ENCODE assay signal across 1 cellular context in the genomic region with DNA sequence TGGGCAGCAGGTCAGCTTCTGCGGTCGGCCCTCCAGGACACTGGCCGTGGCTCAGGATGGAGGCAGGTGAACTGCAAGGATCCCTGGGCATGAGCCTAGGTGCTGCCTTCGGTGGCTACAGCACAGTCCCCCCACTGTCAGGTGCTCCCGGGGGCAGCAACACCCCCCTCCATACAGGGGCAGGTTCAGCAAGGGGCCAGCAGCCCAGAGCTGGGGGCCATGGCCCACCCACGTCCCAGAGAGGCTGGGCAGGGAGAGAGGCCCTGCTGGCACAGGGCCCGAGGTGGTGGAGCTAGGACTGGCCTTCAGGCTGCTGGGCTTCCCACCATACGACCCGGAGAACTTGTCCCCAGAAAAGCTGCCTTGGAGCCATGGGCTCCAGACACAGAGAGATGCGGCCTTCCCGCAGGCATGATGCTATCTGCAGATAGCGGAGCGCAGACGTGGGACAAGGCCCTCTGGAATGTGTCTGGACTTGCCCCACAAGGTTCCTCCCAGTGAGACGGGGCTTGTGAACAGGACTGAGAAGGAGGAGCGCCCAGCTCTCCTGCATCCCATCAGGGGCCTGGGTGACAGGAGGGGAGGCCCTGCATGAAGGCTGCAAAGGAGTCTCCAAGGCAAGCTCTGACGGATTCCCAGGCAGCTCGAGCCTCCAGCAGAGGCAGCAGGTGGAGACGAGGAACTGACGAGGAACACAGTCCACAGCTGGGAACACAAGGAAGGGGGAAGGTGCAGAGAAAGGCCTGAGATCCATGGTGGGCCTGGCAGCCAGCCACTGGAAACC.
TF ChIP-seq lines count a peak whose summit lies in the region.

No MANE protein-coding gene starts in this region.

TF ChIP-seq in WTC11, 78 proteins besides CTCF, POLR2A, EP300 and RAD21 (continued from another document):
- TF ChIP-seq, protein P1, sequence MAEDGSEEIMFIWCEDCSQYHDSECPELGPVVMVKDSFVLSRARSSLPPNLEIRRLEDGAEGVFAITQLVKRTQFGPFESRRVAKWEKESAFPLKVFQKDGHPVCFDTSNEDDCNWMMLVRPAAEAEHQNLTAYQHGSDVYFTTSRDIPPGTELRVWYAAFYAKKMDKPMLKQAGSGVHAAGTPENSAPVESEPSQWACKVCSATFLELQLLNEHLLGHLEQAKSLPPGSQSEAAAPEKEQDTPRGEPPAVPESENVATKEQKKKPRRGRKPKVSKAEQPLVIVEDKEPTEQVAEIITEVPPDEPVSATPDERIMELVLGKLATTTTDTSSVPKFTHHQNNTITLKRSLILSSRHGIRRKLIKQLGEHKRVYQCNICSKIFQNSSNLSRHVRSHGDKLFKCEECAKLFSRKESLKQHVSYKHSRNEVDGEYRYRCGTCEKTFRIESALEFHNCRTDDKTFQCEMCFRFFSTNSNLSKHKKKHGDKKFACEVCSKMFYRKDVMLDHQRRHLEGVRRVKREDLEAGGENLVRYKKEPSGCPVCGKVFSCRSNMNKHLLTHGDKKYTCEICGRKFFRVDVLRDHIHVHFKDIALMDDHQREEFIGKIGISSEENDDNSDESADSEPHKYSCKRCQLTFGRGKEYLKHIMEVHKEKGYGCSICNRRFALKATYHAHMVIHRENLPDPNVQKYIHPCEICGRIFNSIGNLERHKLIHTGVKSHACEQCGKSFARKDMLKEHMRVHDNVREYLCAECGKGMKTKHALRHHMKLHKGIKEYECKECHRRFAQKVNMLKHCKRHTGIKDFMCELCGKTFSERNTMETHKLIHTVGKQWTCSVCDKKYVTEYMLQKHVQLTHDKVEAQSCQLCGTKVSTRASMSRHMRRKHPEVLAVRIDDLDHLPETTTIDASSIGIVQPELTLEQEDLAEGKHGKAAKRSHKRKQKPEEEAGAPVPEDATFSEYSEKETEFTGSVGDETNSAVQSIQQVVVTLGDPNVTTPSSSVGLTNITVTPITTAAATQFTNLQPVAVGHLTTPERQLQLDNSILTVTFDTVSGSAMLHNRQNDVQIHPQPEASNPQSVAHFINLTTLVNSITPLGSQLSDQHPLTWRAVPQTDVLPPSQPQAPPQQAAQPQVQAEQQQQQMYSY (CRISPR knock-in tag; IDR thresholded peaks at IDR 0.05): no peak
- TF ChIP-seq, protein P2, sequence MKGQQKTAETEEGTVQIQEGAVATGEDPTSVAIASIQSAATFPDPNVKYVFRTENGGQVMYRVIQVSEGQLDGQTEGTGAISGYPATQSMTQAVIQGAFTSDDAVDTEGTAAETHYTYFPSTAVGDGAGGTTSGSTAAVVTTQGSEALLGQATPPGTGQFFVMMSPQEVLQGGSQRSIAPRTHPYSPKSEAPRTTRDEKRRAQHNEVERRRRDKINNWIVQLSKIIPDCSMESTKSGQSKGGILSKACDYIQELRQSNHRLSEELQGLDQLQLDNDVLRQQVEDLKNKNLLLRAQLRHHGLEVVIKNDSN (CRISPR knock-in tag; IDR thresholded peaks at IDR 0.05): no peak
- no peak for TF ChIP-seq ZNF121 (CRISPR knock-in tag; IDR thresholded peaks at IDR 0.05)
